ENCODE assay signal across 1 cellular context in genomic region chr12:79381246-79382208, GRCh38.
TF ChIP-seq lines count a peak whose summit lies in the region.

No MANE protein-coding gene starts in this region.

TF ChIP-seq in WTC11, 78 proteins besides CTCF, POLR2A, EP300 and RAD21 (continued from another document):
- TF ChIP-seq ZNF532 (CRISPR knock-in tag; IDR thresholded peaks at IDR 0.05; ENCODE audit: borderline replicate concordance): no peak
- TF ChIP-seq ESRRA (CRISPR knock-in tag; IDR thresholded peaks at IDR 0.05; ENCODE audit: borderline replicate concordance): no peak
- TF ChIP-seq NFE2L1 (CRISPR knock-in tag; IDR thresholded peaks at IDR 0.05): no peak
- TF ChIP-seq ZNF423 (CRISPR knock-in tag; IDR thresholded peaks at IDR 0.05): no peak
- no peak for TF ChIP-seq ETV6 (CRISPR knock-in tag; IDR thresholded peaks at IDR 0.05)
- TF ChIP-seq CREM (CRISPR knock-in tag; IDR thresholded peaks at IDR 0.05): no peak
- no peak; the same call in 1 of the 2 replicates for TF ChIP-seq FOXP4 (CRISPR knock-in tag; IDR thresholded peaks at IDR 0.05)
- TF ChIP-seq, protein P1, sequence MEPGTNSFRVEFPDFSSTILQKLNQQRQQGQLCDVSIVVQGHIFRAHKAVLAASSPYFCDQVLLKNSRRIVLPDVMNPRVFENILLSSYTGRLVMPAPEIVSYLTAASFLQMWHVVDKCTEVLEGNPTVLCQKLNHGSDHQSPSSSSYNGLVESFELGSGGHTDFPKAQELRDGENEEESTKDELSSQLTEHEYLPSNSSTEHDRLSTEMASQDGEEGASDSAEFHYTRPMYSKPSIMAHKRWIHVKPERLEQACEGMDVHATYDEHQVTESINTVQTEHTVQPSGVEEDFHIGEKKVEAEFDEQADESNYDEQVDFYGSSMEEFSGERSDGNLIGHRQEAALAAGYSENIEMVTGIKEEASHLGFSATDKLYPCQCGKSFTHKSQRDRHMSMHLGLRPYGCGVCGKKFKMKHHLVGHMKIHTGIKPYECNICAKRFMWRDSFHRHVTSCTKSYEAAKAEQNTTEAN (CRISPR knock-in tag; IDR thresholded peaks at IDR 0.05): no peak
- no peak for TF ChIP-seq TP53 (CRISPR knock-in tag; IDR thresholded peaks at IDR 0.05)
- no peak for TF ChIP-seq EMX1 (CRISPR knock-in tag; IDR thresholded peaks at IDR 0.05)
